ENCODE assay signal across 8 cellular contexts in the genomic region with DNA sequence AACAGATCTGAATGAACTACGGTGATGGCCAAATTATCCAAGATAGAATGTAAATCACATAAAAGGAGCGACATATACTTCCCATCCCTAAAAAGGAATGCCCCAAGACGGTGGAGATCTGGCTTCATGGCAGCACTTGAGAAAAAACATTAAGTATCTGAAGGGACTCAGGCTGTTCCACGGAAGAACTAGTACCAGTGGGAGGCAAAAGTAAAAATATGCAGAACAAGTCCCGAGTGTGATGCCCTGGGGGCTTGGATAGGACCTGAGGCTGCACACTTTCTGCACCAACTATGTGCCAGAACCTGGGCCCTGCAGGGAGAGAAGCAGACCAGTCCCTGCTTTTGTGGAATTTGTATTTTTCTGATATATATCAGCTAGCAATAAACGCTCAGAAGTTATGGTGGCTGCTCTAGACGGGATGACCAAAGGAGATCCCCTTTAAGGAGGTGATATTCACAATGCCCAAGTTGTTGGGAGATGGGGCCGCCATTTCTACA. TPM values are rescaled to one million over a fixed set of nuclear protein-coding genes. Genes with fewer than 3 reads are reported as not detected.
DNase-seq lines count a peak whose midpoint lies in the region; ATAC-seq and TF ChIP-seq lines count a peak whose summit lies in the region.

No MANE protein-coding gene starts in this region.

- CTCF ChIA-PET in HEK293 (lab: Yijun Ruan, JAX): interaction anchor here (0.6 to 2.6 kb wide), 9 partner anchors 10 to 279 kb away, joined by 3 to 8 read pairs (median 3); a partner anchor contains a TSS

- WGBS in lower leg skin, 2 donors: 20 to 22% methylated on average over 8 of the region's 8 CpGs

- ATAC-seq in activated naive CD8-positive, alpha-beta T cell treated with anti-CD3 and anti-CD28 coated beads, Interleukin-2, amount 50 U/mL, for 24 hours: no peak
- no peak for ATAC-seq in upper lobe of right lung

- H3K36me3 ChIP-seq in HEK293 (ENCODE audit: control insufficient read depth in 2 of 2, insufficient read depth in 1 of 2, low read length in 2 of 2) (peaks cover 0 to 10% of the 10 kb centered on the region in 2 experiments; a peak in 1 of 3 replicates), upper lobe of right lung (no peaks in the 10 kb centered on the region)

- peak overlapping the region; percentile 90 for H3K4me3 ChIP-seq in AG10803 (ENCODE audit: low read length)
- H3K4me3 ChIP-seq in HEK293 (ENCODE audit: low read depth, low read length): peak overlapping the region; percentile 55
- peak overlapping the region; percentile 44 for H3K4me3 ChIP-seq in lower leg skin (ENCODE audit: low read depth, poor library complexity, severe bottlenecking)
- peak overlapping the region; percentile 72 for H3K4me3 ChIP-seq in upper lobe of right lung

- peaks cover 78% of the 10 kb centered on the region for H3K4me1 Mint-ChIP-seq in activated naive CD8-positive, alpha-beta T cell treated with anti-CD3 and anti-CD28 coated beads, Interleukin-2, amount 50 U/mL, for 24 hours

- no peak for DNase-seq in AG10803 (ENCODE audit: low read depth)
- peak; percentile 27 for DNase-seq in activated naive CD8-positive, alpha-beta T cell treated with anti-CD3 and anti-CD28 coated beads, Interleukin-2, amount 50 U/mL, for 24 hours
- no peak for DNase-seq in lower leg skin (ENCODE audit: low spot score in 2 of 2)
- DNase-seq in upper lobe of right lung: no peak
- no peak for DNase-seq in putamen (ENCODE audit: low spot score)
- no peak for DNase-seq in foreskin melanocyte
- DNase-seq in ecto neural progenitor cell (ENCODE audit: low spot score): no peak

- peaks cover 32% of the 10 kb centered on the region for H3K36me3 Mint-ChIP-seq in activated naive CD8-positive, alpha-beta T cell treated with anti-CD3 and anti-CD28 coated beads, Interleukin-2, amount 50 U/mL, for 24 hours (ENCODE audit: low read depth)

- peak overlapping the region; percentile 64; the same call in 1 of the 2 replicates for H3K27ac ChIP-seq in HEK293 (ENCODE audit: extremely low read depth, low read depth, low read length)
- H3K27ac ChIP-seq in upper lobe of right lung: peak overlapping the region; percentile 97

- no peaks in the 10 kb centered on the region for H3K9me3 ChIP-seq in HEK293 (ENCODE audit: control insufficient read depth, insufficient read depth, low read depth, low read length)
- no peaks in the 10 kb centered on the region for H3K9me3 ChIP-seq in upper lobe of right lung

- H3K27ac Mint-ChIP-seq in activated naive CD8-positive, alpha-beta T cell treated with anti-CD3 and anti-CD28 coated beads, Interleukin-2, amount 50 U/mL, for 24 hours: peak overlapping the region; percentile 99

- peaks cover 2% of the 10 kb centered on the region for H3K27me3 Mint-ChIP-seq in activated naive CD8-positive, alpha-beta T cell treated with anti-CD3 and anti-CD28 coated beads, Interleukin-2, amount 50 U/mL, for 24 hours

- TF ChIP-seq CTCF in AG10803 (conservative IDR thresholded peaks at IDR 0.05; ENCODE audit: low read length): no peak
- no peak for TF ChIP-seq CTCF in HEK293 (tag by site-specific recombination; IDR thresholded peaks at IDR 0.05)
- no peak for TF ChIP-seq CTCF in lower leg skin (IDR thresholded peaks at IDR 0.05)
- TF ChIP-seq CTCF in upper lobe of right lung (IDR thresholded peaks at IDR 0.05): no peak

- H3K4me1 ChIP-seq in HEK293 (ENCODE audit: control insufficient read depth, insufficient read depth, low read length) (no peaks in the 10 kb centered on the region), upper lobe of right lung (peaks cover 50% of the 10 kb centered on the region)

- intact Hi-C loops in lower leg skin (cut with DNase I; ENCODE audit: low total_unique reads): no loop called here
- intact Hi-C loops in upper lobe of right lung (cut with DNase I): no loop called here

- no peaks in the 10 kb centered on the region for H3K9me3 Mint-ChIP-seq in activated naive CD8-positive, alpha-beta T cell treated with anti-CD3 and anti-CD28 coated beads, Interleukin-2, amount 50 U/mL, for 24 hours

- no peak for TF ChIP-seq POLR2A in lower leg skin (IDR thresholded peaks at IDR 0.05)

- H3K27me3 ChIP-seq in upper lobe of right lung: no peaks in the 10 kb centered on the region

- POLR2A ChIA-PET in HEK293 (lab: Yijun Ruan, JAX): interaction anchor here (0.7 to 1.4 kb wide), 7 partner anchors 9 to 321 kb away, joined by 3 to 7 read pairs (median 4); no protein-coding TSS in a partner anchor

- H3K4me3 Mint-ChIP-seq in activated naive CD8-positive, alpha-beta T cell treated with anti-CD3 and anti-CD28 coated beads, Interleukin-2, amount 50 U/mL, for 24 hours: peak overlapping the region; percentile 92

TF ChIP-seq in HEK293, 187 proteins besides CTCF, POLR2A, EP300 and RAD21:
- TF ChIP-seq MEIS1 (CRISPR knock-in tag; IDR thresholded peaks at IDR 0.05; ENCODE audit: borderline replicate concordance) (no peak), ZNF335 (tag by site-specific recombination; conservative IDR thresholded peaks at IDR 0.05) (peak; percentile 66; the same call in 1 of the 2 replicates), ZNF341 (tag by site-specific recombination; IDR thresholded peaks at IDR 0.05; ENCODE audit: low read depth) (no peak), ZNF561 (tag by site-specific recombination; IDR thresholded peaks at IDR 0.05; ENCODE audit: borderline replicate concordance) (peak; percentile 18; the same call in 1 of the 2 replicates), ZNF426 (tag by site-specific recombination; IDR thresholded peaks at IDR 0.05) (no peak), YY1 (tag by site-specific recombination; IDR thresholded peaks at IDR 0.05) (0 out of 2 replicates have a peak, but pooled peaks have one; percentile 40), BCL11A (tag by site-specific recombination; IDR thresholded peaks at IDR 0.05; ENCODE audit: low read depth) (no peak), YY2 (tag by site-specific recombination; IDR thresholded peaks at IDR 0.05) (peak; percentile 56)

RNA-seq across cellular contexts. Expression of a gene that starts 0.5 kb away (rescaled TPM):
- total RNA-seq in lower leg skin (10 to 100 TPM; 10.2 to 24.8 (median 17.5) TPM), upper lobe of right lung (57.6 TPM)

RNA-seq across cellular contexts. Expression of a gene that starts 1.9 kb away (rescaled TPM):
- total RNA-seq in lower leg skin (10 to 100 TPM; 15.3 to 28.3 (median 22.6) TPM), upper lobe of right lung (36.1 TPM)

RNA-seq across cellular contexts. Expression of a gene that starts 14.4 kb away (rescaled TPM):
- 1 to 10 TPM in 2 of 4 donors, under 1 TPM in 1, not detected in 1; 0.39 to 2.1 (median 1.9) TPM for total RNA-seq in lower leg skin
- total RNA-seq in upper lobe of right lung: 8.4 TPM

RNA-seq across cellular contexts. Expression of a gene that starts 27.4 kb away (rescaled TPM):
- total RNA-seq in lower leg skin: under 1 TPM in 1 of 4 donors, not detected in 3; 0.26 TPM
- total RNA-seq in upper lobe of right lung: 3.1 TPM

RNA-seq across cellular contexts. Expression of a gene that starts 52.7 kb away (rescaled TPM):
- total RNA-seq in lower leg skin: 10 to 100 TPM in 2 of 4 donors, 1 to 10 TPM in 2; 7.9 to 15.9 (median 10.0) TPM
- total RNA-seq in upper lobe of right lung: 38.1 TPM
